Comparison of ENCODE assay signal across 14 cellular contexts in the genomic region with DNA sequence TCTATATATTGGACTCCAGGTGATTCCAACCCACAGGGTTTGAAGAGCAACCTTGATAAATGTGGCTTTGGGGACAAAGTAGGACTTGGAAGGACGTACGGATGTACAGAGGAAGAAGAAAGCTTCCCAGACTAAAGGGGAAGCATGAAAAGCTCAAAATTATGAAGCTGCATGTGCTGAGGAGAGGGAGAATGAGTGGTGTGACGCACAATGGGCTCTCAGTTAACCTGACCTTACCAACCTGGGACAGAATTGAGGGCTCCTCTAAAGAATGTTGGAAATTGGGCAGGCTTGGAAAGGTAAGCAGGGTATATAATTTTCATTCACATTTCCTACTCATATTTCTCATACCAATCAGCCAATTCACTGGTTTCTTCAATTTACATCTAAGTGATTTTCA. TPM values are rescaled to one million over a fixed set of nuclear protein-coding genes. Genes with fewer than 3 reads are reported as not detected.
DNase-seq lines count a peak whose midpoint lies in the region; ATAC-seq and TF ChIP-seq lines count a peak whose summit lies in the region.
"Had no signal": no experiment of that assay in that cellular context is flagged by ENCODE, and none has a peak within 500 bp of the region (broad histone marks: within the 10 kb centered on the region; RNA-seq: fewer than 3 reads in every experiment).

No MANE protein-coding gene starts in this region.

- H3K4me1 Mint-ChIP-seq in natural killer cell treated with Interleukin-12 subunit alpha and Interleukin-12 subunit beta and Interleukin-15 and Interleukin-18, amount 100 ng/mL, for 72 hours (ENCODE audit: low read depth in 2 of 2), result peaks cover 4 to 5% of the 10 kb centered on the region in 2 donors
- no peaks in the 10 kb centered on the region for H3K4me1 Mint-ChIP-seq in natural killer cell
- H3K4me1 Mint-ChIP-seq in stimulated activated naive B cell treated with anti-CD40 and anti-IgM and Interleukin-4, amounts not matched to agents 10 μg/mL and 1 μg/mL and 100 μg/mL, for 72 hours, result peaks cover 16 to 22% of the 10 kb centered on the region in 2 donors

- no peaks in the 10 kb centered on the region for H3K4me1 ChIP-seq in left ventricle myocardium inferior

- no peak for DNase-seq in natural killer cell treated with Interleukin-12 subunit alpha and Interleukin-12 subunit beta and Interleukin-15 and Interleukin-18, amount 100 ng/mL, for 72 hours (ENCODE audit: low spot score)
- no peak for DNase-seq in natural killer cell
- DNase-seq in stimulated activated naive B cell treated with anti-CD40 and anti-IgM and Interleukin-4, amounts not matched to agents 10 μg/mL and 1 μg/mL and 100 μg/mL, for 72 hours, result no peak
- DNase-seq in left ventricle myocardium inferior, result no peak
- DNase-seq in MV-4-11 (lab: John Stamatoyannopoulos, UW), result no peak
- DNase-seq in GM03348 (ENCODE audit: low spot score), result no peak
- DNase-seq: DMS153; NCI-H1694 treated with DMSO at 0.1 percent for 48 hours; NCI-H774; stimulated activated CD4-positive, alpha-beta T cell treated with anti-CD3 and anti-CD28 coated beads, Interleukin-12 subunit alpha, Interleukin-12 subunit beta, amount 100 ng/mL, for 4 hours had no signal

- TF ChIP-seq CTCF in natural killer cell (IDR thresholded peaks at IDR 0.05), result no peak
- no peak for TF ChIP-seq CTCF in left ventricle myocardium inferior (IDR thresholded peaks at IDR 0.05; ENCODE audit: borderline replicate concordance)

- H3K4me3 ChIP-seq in left ventricle myocardium inferior, result no peak overlapping the region
- H3K4me3 ChIP-seq: lung had no signal

- no peak overlapping the region for H3K27ac ChIP-seq in left ventricle myocardium inferior (replicated peaks)
- H3K27ac ChIP-seq: epithelial cell of prostate had no signal

- H3K9me3 Mint-ChIP-seq in natural killer cell treated with Interleukin-12 subunit alpha and Interleukin-12 subunit beta and Interleukin-15 and Interleukin-18, amount 100 ng/mL, for 72 hours, result peaks cover 3% of the 10 kb centered on the region
- no peaks in the 10 kb centered on the region for H3K9me3 Mint-ChIP-seq in natural killer cell
- peaks cover 0 to 2% of the 10 kb centered on the region in 2 donors for H3K9me3 Mint-ChIP-seq in stimulated activated naive B cell treated with anti-CD40 and anti-IgM and Interleukin-4, amounts not matched to agents 10 μg/mL and 1 μg/mL and 100 μg/mL, for 72 hours

- ATAC-seq in natural killer cell treated with Interleukin-12 subunit alpha and Interleukin-12 subunit beta and Interleukin-15 and Interleukin-18, amount 100 ng/mL, for 72 hours, result no peak
- ATAC-seq in natural killer cell (no peak), GM21619 (IDR thresholded peaks at IDR 0.05; ENCODE audit: unreplicated experiment) (peak; percentile 10), HG03064 (IDR thresholded peaks at IDR 0.05; ENCODE audit: low read depth, unreplicated experiment) (peak; percentile 22)
- ATAC-seq in stimulated activated naive B cell treated with anti-CD40 and anti-IgM and Interleukin-4, amounts not matched to agents 10 μg/mL and 1 μg/mL and 100 μg/mL, for 72 hours (replicated peaks), result peak; percentile 17 to 29

- no peaks in the 10 kb centered on the region for H3K9me3 ChIP-seq in left ventricle myocardium inferior (replicated peaks)

- no peaks in the 10 kb centered on the region for H3K36me3 Mint-ChIP-seq in natural killer cell treated with Interleukin-12 subunit alpha and Interleukin-12 subunit beta and Interleukin-15 and Interleukin-18, amount 100 ng/mL, for 72 hours
- no peaks in the 10 kb centered on the region for H3K36me3 Mint-ChIP-seq in natural killer cell
- H3K36me3 Mint-ChIP-seq in stimulated activated naive B cell treated with anti-CD40 and anti-IgM and Interleukin-4, amounts not matched to agents 10 μg/mL and 1 μg/mL and 100 μg/mL, for 72 hours, result no peaks in the 10 kb centered on the region

- intact Hi-C loops in natural killer cell (cut with micrococcal nuclease) (no loop called here), left ventricle myocardium inferior (cut with micrococcal nuclease) (no loop called here)

- no peaks in the 10 kb centered on the region for H3K27me3 ChIP-seq in left ventricle myocardium inferior (ENCODE audit: low read depth)

- no peaks in the 10 kb centered on the region for H3K36me3 ChIP-seq in left ventricle myocardium inferior

- peak overlapping the region in 1 of 2 donors; percentile 3 for H3K27ac Mint-ChIP-seq in natural killer cell treated with Interleukin-12 subunit alpha and Interleukin-12 subunit beta and Interleukin-15 and Interleukin-18, amount 100 ng/mL, for 72 hours
- H3K27ac Mint-ChIP-seq in natural killer cell, result no peak overlapping the region
- peak overlapping the region; percentile 74 for H3K27ac Mint-ChIP-seq in stimulated activated naive B cell treated with anti-CD40 and anti-IgM and Interleukin-4, amounts not matched to agents 10 μg/mL and 1 μg/mL and 100 μg/mL, for 72 hours

- peaks cover 13 to 19% of the 10 kb centered on the region in 2 donors for H3K27me3 Mint-ChIP-seq in natural killer cell treated with Interleukin-12 subunit alpha and Interleukin-12 subunit beta and Interleukin-15 and Interleukin-18, amount 100 ng/mL, for 72 hours
- H3K27me3 Mint-ChIP-seq in natural killer cell (ENCODE audit: low read depth in 2 of 2), result peaks cover 16 to 31% of the 10 kb centered on the region in 2 donors
- H3K27me3 Mint-ChIP-seq in stimulated activated naive B cell treated with anti-CD40 and anti-IgM and Interleukin-4, amounts not matched to agents 10 μg/mL and 1 μg/mL and 100 μg/mL, for 72 hours, result peaks cover 4 to 5% of the 10 kb centered on the region in 2 donors

- H3K4me3 Mint-ChIP-seq in natural killer cell treated with Interleukin-12 subunit alpha and Interleukin-12 subunit beta and Interleukin-15 and Interleukin-18, amount 100 ng/mL, for 72 hours, result peak overlapping the region; percentile 28
- H3K4me3 Mint-ChIP-seq in natural killer cell, result no peak overlapping the region
- peak overlapping the region; percentile 8 to 26 for H3K4me3 Mint-ChIP-seq in stimulated activated naive B cell treated with anti-CD40 and anti-IgM and Interleukin-4, amounts not matched to agents 10 μg/mL and 1 μg/mL and 100 μg/mL, for 72 hours

RNA-seq across cellular contexts. Expression of gene TIGD2, which starts 10.5 kb away (rescaled TPM):
- total RNA-seq in natural killer cell treated with Interleukin-12 subunit alpha and Interleukin-12 subunit beta and Interleukin-15 and Interleukin-18, amount 100 ng/mL, for 72 hours, result 1 to 10 TPM; 4.9 to 5.7 TPM
- 1 to 10 TPM; 3.2 to 7.6 (median 5.1) TPM for total RNA-seq in natural killer cell
- total RNA-seq in left ventricle myocardium inferior, result 2.0 TPM

RNA-seq across cellular contexts. Expression of gene FAM13A, which starts 43.9 kb away (rescaled TPM):
- total RNA-seq in natural killer cell treated with Interleukin-12 subunit alpha and Interleukin-12 subunit beta and Interleukin-15 and Interleukin-18, amount 100 ng/mL, for 72 hours, result 1 to 10 TPM in 1 of 2 donors, under 1 TPM in 1; 0.73 to 2.1 TPM
- 10 to 100 TPM in 1 of 3 donors, 1 to 10 TPM in 2; 8.8 to 10.0 (median 8.9) TPM for total RNA-seq in natural killer cell
- 16.9 TPM for total RNA-seq in left ventricle myocardium inferior

Comparison
In these comparisons a context has a peak if more than half of its experiments do, and no peak if none do; other contexts are left out.
1. ATAC-seq: peak in GM21619 (single experiment), HG03064 (single experiment) and stimulated activated naive B cell treated with anti-CD40 and anti-IgM and Interleukin-4, amounts not matched to agents 10 μg/mL and 1 μg/mL and 100 μg/mL, for 72 hours (2 of 2); none in natural killer cell treated with Interleukin-12 subunit alpha and Interleukin-12 subunit beta and Interleukin-15 and Interleukin-18, amount 100 ng/mL, for 72 hours (0 of 2) and natural killer cell (0 of 3).